In genomic region chr19:39797083-39797482, GRCh38 we compare ENCODE assay signal across 2 cellular contexts.
TF ChIP-seq lines count a peak whose summit lies in the region.

No MANE protein-coding gene starts in this region.

TF ChIP-seq in A549, 52 proteins besides CTCF, POLR2A, EP300 and RAD21 (continued from another document):
- peak; percentile 91; the same call in 1 of the 2 replicates for TF ChIP-seq RNF2 (IDR thresholded peaks at IDR 0.05; ENCODE audit: borderline replicate concordance, low read depth)

TF ChIP-seq in GM23338, 12 proteins besides CTCF, POLR2A, EP300 and RAD21:
- no peak for TF ChIP-seq ZNF462 (CRISPR knock-in tag; IDR thresholded peaks at IDR 0.05)
- TF ChIP-seq JUNB (IDR thresholded peaks at IDR 0.05; ENCODE audit: unreplicated experiment) = no peak
- no peak for TF ChIP-seq REST (IDR thresholded peaks at IDR 0.05; ENCODE audit: unreplicated experiment)
- no peak for TF ChIP-seq POLR2AphosphoS5 (IDR thresholded peaks at IDR 0.05; ENCODE audit: low read depth)
- TF ChIP-seq ZNF331 (CRISPR knock-in tag; IDR thresholded peaks at IDR 0.05; ENCODE audit: low read depth) = no peak
- no peak for TF ChIP-seq CREB1 (CRISPR knock-in tag; IDR thresholded peaks at IDR 0.05; ENCODE audit: low read depth)
- TF ChIP-seq ETS1 (IDR thresholded peaks at IDR 0.05) = no peak
- no peak for TF ChIP-seq ZNF114 (CRISPR knock-in tag; IDR thresholded peaks at IDR 0.05)
- TF ChIP-seq NANOG (IDR thresholded peaks at IDR 0.05; ENCODE audit: borderline replicate concordance) = no peak
- no peak for TF ChIP-seq STAT1 (IDR thresholded peaks at IDR 0.05; ENCODE audit: unreplicated experiment)
